In genomic region chr6:79536615-79536968, GRCh38 we compare ENCODE assay signal across 8 cellular contexts. TPM values are rescaled to one million over a fixed set of nuclear protein-coding genes. Genes with fewer than 3 reads are reported as not detected.
DNase-seq lines count a peak whose midpoint lies in the region; ATAC-seq and TF ChIP-seq lines count a peak whose summit lies in the region.

No MANE protein-coding gene starts in this region.

- H3K27me3 ChIP-seq in ascending aorta, result no peaks in the 10 kb centered on the region
- H3K27me3 ChIP-seq in testis, result no peaks in the 10 kb centered on the region

- CTCF ChIA-PET in HEK293T (lab: Yijun Ruan, JAX), result interaction anchor here (0.6 to 0.8 kb wide), 4 partner anchors 127 to 338 kb away, joined by 3 read pairs; no protein-coding TSS in a partner anchor

- H3K36me3 ChIP-seq in ascending aorta (no peaks in the 10 kb centered on the region), testis (ENCODE audit: low read depth, missing control alignments) (no peaks in the 10 kb centered on the region)

- TF ChIP-seq CTCF in ascending aorta (IDR thresholded peaks at IDR 0.05) (no peak), testis (IDR thresholded peaks at IDR 0.05) (no peak)

- ATAC-seq in GM21447 (IDR thresholded peaks at IDR 0.05; ENCODE audit: unreplicated experiment), result no peak
- ATAC-seq in HG03175 (IDR thresholded peaks at IDR 0.05; ENCODE audit: unreplicated experiment), result no peak

- H3K27ac ChIP-seq in ascending aorta, result peak overlapping the region; percentile 89 to 93
- H3K27ac ChIP-seq in testis, result peak overlapping the region; percentile 92 to 93

- H3K9me3 ChIP-seq in ascending aorta (no peaks in the 10 kb centered on the region), testis (no peaks in the 10 kb centered on the region)

- DNase-seq in NCI-H748 (lab: John Stamatoyannopoulos, UW; ENCODE audit: unreplicated experiment), result peak; percentile 47
- DNase-seq in NCI-H748 treated with DMSO at 0.1 percent for 48 hours (lab: John Stamatoyannopoulos, UW), result no peak
- DNase-seq in ascending aorta (ENCODE audit: low spot score in 2 of 2), result peak in 1 of 2 donors; percentile 72
- DNase-seq in iris pigment epithelial cell (ENCODE audit: low read depth), result peak; percentile 65
- peak; percentile 75 for DNase-seq in testis
- no peak for DNase-seq in HEK293T (ENCODE audit: extremely low spot score)

- no peaks in the 10 kb centered on the region for H3K4me1 ChIP-seq in ascending aorta
- H3K4me1 ChIP-seq in testis, result peaks cover 9% of the 10 kb centered on the region

- TF ChIP-seq POLR2A in testis (IDR thresholded peaks at IDR 0.05), result no peak

- H3K4me3 ChIP-seq in ascending aorta (peak overlapping the region; percentile 78 to 88), testis (peak overlapping the region; percentile 66 to 75)

- POLR2A ChIA-PET in HEK293T (lab: Yijun Ruan, JAX), result interaction anchor here (0.7 to 1.8 kb wide), 11 partner anchors 9 to 134 kb away, joined by 3 to 11 read pairs (median 4); partner anchors contain the start of gene SH3BGRL2

- WGBS in testis, 2 donors, result 1 to 2% methylated on average over 10 of the region's 10 CpGs

- intact Hi-C loops in ascending aorta (cut with DNase I), result loop anchor here (2.0 to 10.0 kb wide), 4 partner anchors 304 to 568 kb away; partner anchors contain the start of genes BCKDHB, HMGN3 and TTK
- intact Hi-C loops in testis (cut with DNase I; ENCODE audit: low total_unique reads), result no loop called here

TF ChIP-seq in HEK293T, 16 proteins besides CTCF, POLR2A, EP300 and RAD21:
- TF ChIP-seq ARNT (IDR thresholded peaks at IDR 0.05) (no peak), SUZ12 (IDR thresholded peaks at IDR 0.05) (no peak), FOXM1 (IDR thresholded peaks at IDR 0.05; ENCODE audit: borderline replicate concordance) (no peak), PKNOX1 (IDR thresholded peaks at IDR 0.05) (no peak), L3MBTL2 (conservative IDR thresholded peaks at IDR 0.05) (no peak), LEF1 (IDR thresholded peaks at IDR 0.05; ENCODE audit: borderline replicate concordance) (no peak), ZNF384 (IDR thresholded peaks at IDR 0.05) (no peak), ELF4 (IDR thresholded peaks at IDR 0.05) (no peak), BHLHE40 (IDR thresholded peaks at IDR 0.05; ENCODE audit: borderline replicate concordance) (no peak), SP1 (IDR thresholded peaks at IDR 0.05) (no peak), HDGF (IDR thresholded peaks at IDR 0.05; ENCODE audit: borderline replicate concordance) (no peak), FOXK2 (IDR thresholded peaks at IDR 0.05) (no peak), CTBP1 (IDR thresholded peaks at IDR 0.05; ENCODE audit: borderline replicate concordance) (no peak), FOXA1 (IDR thresholded peaks at IDR 0.05) (no peak), NFRKB (IDR thresholded peaks at IDR 0.05) (no peak)

RNA-seq across cellular contexts. Expression of gene LCA5, which starts 0.6 kb away (rescaled TPM):
- total RNA-seq in ascending aorta (7.2 TPM), testis (10 to 100 TPM; 15.4 to 17.7 TPM)
- polyA plus RNA-seq in testis (ENCODE audit: insufficient read depth, low read depth, low replicate concordance), result 5.2 TPM

Comparison
In these comparisons a context has a peak if more than half of its experiments do, and no peak if none do; other contexts are left out.
1. DNase-seq: peak in NCI-H748 (single experiment), iris pigment epithelial cell (single experiment) and testis (single experiment); none in NCI-H748 treated with DMSO at 0.1 percent for 48 hours (single experiment) and HEK293T (single experiment).